ENCODE assay signal across 16 cellular contexts in the genomic region with DNA sequence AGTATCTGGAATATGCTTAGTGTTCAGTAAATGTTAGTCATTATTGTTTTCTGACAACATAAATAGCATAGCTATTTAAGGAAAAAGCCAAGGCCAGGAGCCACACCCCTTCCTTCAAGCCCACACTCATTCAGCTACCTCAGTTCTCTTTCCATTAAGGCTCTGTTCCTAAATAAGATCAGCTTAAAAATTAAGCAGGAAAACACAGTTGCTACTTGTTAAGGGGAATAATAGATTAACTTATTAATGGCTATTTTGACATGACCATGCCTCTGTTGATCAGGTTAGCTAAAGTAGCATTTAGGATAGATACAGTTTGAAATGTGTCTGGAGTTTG.
DNase-seq lines count a peak whose midpoint lies in the region; ATAC-seq, FAIRE-seq and TF ChIP-seq lines count a peak whose summit lies in the region.
"Had no signal": no experiment of that assay in that cellular context is flagged by ENCODE, and none has a peak within 500 bp of the region (broad histone marks: within the 10 kb centered on the region; RNA-seq: fewer than 3 reads in every experiment).

No MANE protein-coding gene starts in this region.

- H3K4ac ChIP-seq in mesenchymal stem cell (ENCODE audit: low read depth in 1 of 2, low read length in 2 of 2), result no peak overlapping the region

- no peak for ATAC-seq in SK-N-SH treated with all-trans-retinoic acid at 6 μM for 48 hours
- ATAC-seq: activated T-cell treated with anti-CD3 and anti-CD28 coated beads, Interleukin-2, amount 50 U/mL, for 72 hours; Panc1 had no signal

- POLR2A ChIA-PET in SK-N-SH (lab: Yijun Ruan, JAX), result no interaction called here

- no peak overlapping the region for H4K91ac ChIP-seq in mesenchymal stem cell (ENCODE audit: low read length)

- H3K9ac ChIP-seq in SK-N-SH (no peak overlapping the region), mesenchymal stem cell (ENCODE audit: low read length) (peak overlapping the region; percentile 24), subcutaneous abdominal adipose tissue (ENCODE audit: low read length in 5 of 5) (no peak overlapping the region), colonic mucosa (ENCODE audit: low read depth in 2 of 2, low read length in 2 of 2) (no peak overlapping the region)

- no peak overlapping the region for H2AFZ ChIP-seq in SK-N-SH (ENCODE audit: low read depth)
- H2AFZ ChIP-seq in mesenchymal stem cell (ENCODE audit: low read depth, low read length), result no peak overlapping the region

- H3K18ac ChIP-seq in mesenchymal stem cell (ENCODE audit: low read depth in 1 of 2, low read length in 2 of 2), result no peak overlapping the region

- H3K4me2 ChIP-seq in SK-N-SH, result peak overlapping the region; percentile 15
- no peak overlapping the region for H3K4me2 ChIP-seq in mesenchymal stem cell (ENCODE audit: low read length, poor library complexity, severe bottlenecking)

- peaks cover 8 to 23% of the 10 kb centered on the region in 2 experiments; a peak in 2 of 4 replicates for H3K4me1 ChIP-seq in SK-N-SH (ENCODE audit: control insufficient read depth in 1 of 2, insufficient read depth in 2 of 2, low read depth in 1 of 2, low read length in 1 of 2)
- no peaks in the 10 kb centered on the region for H3K4me1 ChIP-seq in mesenchymal stem cell (ENCODE audit: control insufficient read depth, insufficient read depth, low read depth, low read length)
- H3K4me1 ChIP-seq in subcutaneous abdominal adipose tissue (ENCODE audit: control insufficient read depth in 5 of 5, insufficient read depth in 5 of 5, low read length in 5 of 5), result peaks cover 1 to 45% (median 44%) of the 10 kb centered on the region in 5 donors
- H3K4me1 ChIP-seq in colonic mucosa, result peaks cover 5% of the 10 kb centered on the region

- peaks cover 95% of the 10 kb centered on the region for H3K79me2 ChIP-seq in SK-N-SH (ENCODE audit: insufficient read depth)

- CTCF ChIA-PET in SK-N-SH (lab: Yijun Ruan, JAX), result interaction anchor here (0.8 to 1.9 kb wide), 4 partner anchors 26 to 158 kb away, joined by 3 to 14 read pairs (median 4); a partner anchor contains a TSS

- no peak overlapping the region for H2BK5ac ChIP-seq in mesenchymal stem cell (ENCODE audit: low read depth, low read length, poor library complexity, severe bottlenecking)

- no peak for DNase-seq in SK-N-SH
- DNase-seq in bronchial epithelial cell (ENCODE audit: low read depth), result peak; percentile 24
- no peak for DNase-seq in mesenchymal stem cell
- DNase-seq in NCI-H1092 (lab: John Stamatoyannopoulos, UW), result no peak
- DNase-seq in HUDEP-2 (lab: John Stamatoyannopoulos, UW; ENCODE audit: unreplicated experiment in 76 of 76), result no peak
- no peak for DNase-seq in colonic mucosa
- DNase-seq: activated CD4-positive, alpha-beta T cell treated with anti-CD3 and anti-CD28 coated beads for 4 hours; activated T-cell treated with anti-CD3 and anti-CD28 coated beads, Interleukin-2, amount 50 U/mL, for 72 hours; amygdala; foreskin melanocyte; kidney glomerular epithelial cell; nucleus accumbens had no signal

- H4K20me1 ChIP-seq in SK-N-SH (ENCODE audit: insufficient read depth), result peaks cover 26% of the 10 kb centered on the region

- TF ChIP-seq RAD21 in SK-N-SH (IDR thresholded peaks at IDR 0.05; ENCODE audit: low read length), result no peak

- no peak overlapping the region for H3K23ac ChIP-seq in mesenchymal stem cell (ENCODE audit: low read length in 2 of 2)

- no peak overlapping the region for H2BK12ac ChIP-seq in mesenchymal stem cell (ENCODE audit: low read length in 2 of 2)

- no peaks in the 10 kb centered on the region for H3K9me3 ChIP-seq in SK-N-SH
- H3K9me3 ChIP-seq in mesenchymal stem cell (ENCODE audit: control insufficient read depth, low read length), result no peaks in the 10 kb centered on the region
- H3K9me3 ChIP-seq in subcutaneous abdominal adipose tissue (ENCODE audit: control insufficient read depth in 5 of 5, low read length in 5 of 5), result no peaks in the 10 kb centered on the region
- H3K9me3 ChIP-seq in colonic mucosa, result no peaks in the 10 kb centered on the region

- no peak for TF ChIP-seq EP300 in SK-N-SH (IDR thresholded peaks at IDR 0.05; ENCODE audit: borderline replicate concordance in 1 of 2, low read depth in 1 of 2, low read length in 1 of 2)

- H3K27me3 ChIP-seq in SK-N-SH (ENCODE audit: insufficient read depth), result no peaks in the 10 kb centered on the region
- no peaks in the 10 kb centered on the region for H3K27me3 ChIP-seq in bronchial epithelial cell (ENCODE audit: control insufficient read depth, insufficient read depth, low read length)
- H3K27me3 ChIP-seq in mesenchymal stem cell (ENCODE audit: control insufficient read depth in 1 of 2, insufficient read depth in 1 of 2, low read length in 2 of 2), result no peaks in the 10 kb centered on the region
- H3K27me3 ChIP-seq in subcutaneous abdominal adipose tissue (ENCODE audit: control insufficient read depth in 5 of 5, insufficient read depth in 4 of 5, low read length in 5 of 5), result no peaks in the 10 kb centered on the region
- no peaks in the 10 kb centered on the region for H3K27me3 ChIP-seq in colonic mucosa

- no peaks in the 10 kb centered on the region for H3K79me1 ChIP-seq in mesenchymal stem cell (replicated peaks; ENCODE audit: low read length, poor library complexity, severe bottlenecking)

- H3K9me2 ChIP-seq in SK-N-SH, result no peaks in the 10 kb centered on the region

- intact Hi-C loops in colonic mucosa (cut with DNase I), result no loop called here

- no peak overlapping the region for H3K14ac ChIP-seq in mesenchymal stem cell (ENCODE audit: low read length in 2 of 2)

- TF ChIP-seq CTCF in SK-N-SH (IDR thresholded peaks at IDR 0.05) (no peak), bronchial epithelial cell (IDR thresholded peaks at IDR 0.05; ENCODE audit: insufficient read depth, low read length, severe bottlenecking) (no peak), colonic mucosa (IDR thresholded peaks at IDR 0.05) (no peak)

- H3K4me3 ChIP-seq in SK-N-SH (ENCODE audit: low read depth in 2 of 2, low read length in 1 of 2), result no peak overlapping the region
- no peak overlapping the region for H3K4me3 ChIP-seq in bronchial epithelial cell (ENCODE audit: low read depth, low read length)
- peak overlapping the region in 1 of 2 experiments; percentile 44 for H3K4me3 ChIP-seq in mesenchymal stem cell (ENCODE audit: insufficient read depth in 1 of 2, low read depth in 1 of 2, low read length in 2 of 2)
- peak overlapping the region in 2 of 5 donors; percentile 12 to 13 for H3K4me3 ChIP-seq in subcutaneous abdominal adipose tissue (ENCODE audit: low read depth in 1 of 5, low read length in 5 of 5)
- H3K4me3 ChIP-seq in colonic mucosa, result no peak overlapping the region

- no peak for FAIRE-seq in bronchial epithelial cell (lab: Jason Lieb, UNC)
- FAIRE-seq: A204.1 had no signal

- H3K27ac ChIP-seq in SK-N-SH (ENCODE audit: low read depth in 2 of 2, low read length in 1 of 2) (0 out of 4 replicates have a peak overlapping the region, but pooled peaks have one; percentile 1 to 8), mesenchymal stem cell (ENCODE audit: low read length, poor library complexity, severe bottlenecking) (no peak overlapping the region), subcutaneous abdominal adipose tissue (ENCODE audit: low read depth, low read length) (peak overlapping the region; percentile 33), colonic mucosa (no peak overlapping the region)

- H3F3A ChIP-seq in SK-N-SH (replicated peaks; ENCODE audit: insufficient read depth), result peaks cover 22% of the 10 kb centered on the region

- H2BK120ac ChIP-seq in mesenchymal stem cell (ENCODE audit: low read depth, low read length), result no peak overlapping the region

- no peak overlapping the region for H2BK15ac ChIP-seq in mesenchymal stem cell (ENCODE audit: low read depth, poor library complexity, severe bottlenecking)

- H2AK5ac ChIP-seq in mesenchymal stem cell (ENCODE audit: low read length, severe bottlenecking), result no peak overlapping the region

- no peak overlapping the region for H4K8ac ChIP-seq in mesenchymal stem cell (ENCODE audit: low read length)

- peaks cover 16 to 41% of the 10 kb centered on the region in 2 experiments for H3K36me3 ChIP-seq in SK-N-SH (replicated peaks in 1 of 2; ENCODE audit: control insufficient read depth in 1 of 2, insufficient read depth in 2 of 2, low read length in 1 of 2)
- no peaks in the 10 kb centered on the region for H3K36me3 ChIP-seq in bronchial epithelial cell (ENCODE audit: control insufficient read depth, insufficient read depth, low read length)
- peaks cover 3 to 34% of the 10 kb centered on the region in 2 experiments for H3K36me3 ChIP-seq in mesenchymal stem cell (ENCODE audit: control insufficient read depth in 1 of 2, insufficient read depth in 2 of 2, low read depth in 1 of 2, low read length in 2 of 2)
- no peaks in the 10 kb centered on the region for H3K36me3 ChIP-seq in subcutaneous abdominal adipose tissue (ENCODE audit: control insufficient read depth in 5 of 5, insufficient read depth in 5 of 5, low read length in 5 of 5)
- H3K36me3 ChIP-seq in colonic mucosa, result no peaks in the 10 kb centered on the region

TF ChIP-seq in SK-N-SH, 30 proteins besides CTCF, POLR2A, EP300 and RAD21 (continues in another document):
- TF ChIP-seq, protein P1, sequence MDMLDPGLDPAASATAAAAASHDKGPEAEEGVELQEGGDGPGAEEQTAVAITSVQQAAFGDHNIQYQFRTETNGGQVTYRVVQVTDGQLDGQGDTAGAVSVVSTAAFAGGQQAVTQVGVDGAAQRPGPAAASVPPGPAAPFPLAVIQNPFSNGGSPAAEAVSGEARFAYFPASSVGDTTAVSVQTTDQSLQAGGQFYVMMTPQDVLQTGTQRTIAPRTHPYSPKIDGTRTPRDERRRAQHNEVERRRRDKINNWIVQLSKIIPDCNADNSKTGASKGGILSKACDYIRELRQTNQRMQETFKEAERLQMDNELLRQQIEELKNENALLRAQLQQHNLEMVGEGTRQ (IDR thresholded peaks at IDR 0.05; ENCODE audit: borderline replicate concordance, low read depth, low read length), result no peak
- no peak for TF ChIP-seq YY1 (IDR thresholded peaks at IDR 0.05; ENCODE audit: low read depth)
- TF ChIP-seq CHD2 (IDR thresholded peaks at IDR 0.05; ENCODE audit: low read length, partially characterized antibody), result no peak
- no peak for TF ChIP-seq JUND (IDR thresholded peaks at IDR 0.05)

TF ChIP-seq in SK-N-SH treated with all-trans-retinoic acid at 6 μM for 48 hours, 23 proteins besides CTCF, POLR2A, EP300 and RAD21 (continues in another document):
- TF ChIP-seq ZC3H10 (CRISPR knock-in tag; IDR thresholded peaks at IDR 0.05), result no peak
- no peak for TF ChIP-seq RARB (CRISPR knock-in tag; IDR thresholded peaks at IDR 0.05)
- TF ChIP-seq BACH2 (CRISPR knock-in tag; IDR thresholded peaks at IDR 0.05; ENCODE audit: borderline replicate concordance), result no peak

Comparison
In these comparisons a context has a peak if more than half of its experiments do, and no peak if none do; other contexts are left out.
1. H3K27ac ChIP-seq: peak in SK-N-SH (2 of 2) and subcutaneous abdominal adipose tissue (single experiment); none in mesenchymal stem cell (single experiment) and colonic mucosa (single experiment).